In the genomic region with DNA sequence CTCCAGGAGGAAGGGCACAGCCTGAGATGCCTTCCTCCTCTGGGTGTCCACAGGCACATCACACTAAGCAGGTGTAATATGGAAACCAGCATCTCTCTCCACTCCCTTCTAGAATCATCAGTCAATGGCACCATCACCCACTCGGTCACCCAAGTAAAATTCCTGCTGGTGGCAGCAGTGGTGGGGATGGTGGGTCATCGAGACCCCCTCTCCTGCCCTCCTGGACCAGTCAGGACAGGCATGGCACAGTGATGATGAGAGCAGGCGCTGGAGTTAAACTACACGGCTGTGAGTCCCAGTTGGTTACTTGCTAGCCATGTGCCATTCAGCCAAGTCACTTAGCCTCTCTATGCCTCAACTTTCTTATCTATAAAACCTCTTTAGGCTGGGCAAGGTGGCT, we compare ENCODE assay signal across 25 cellular contexts.
"Had no signal": no experiment of that assay in that cellular context is flagged by ENCODE, and none has a peak within 500 bp of the region (broad histone marks: within the 10 kb centered on the region; RNA-seq: fewer than 3 reads in every experiment).

No MANE protein-coding gene starts in this region.

- DNase-seq: activated CD4-positive, alpha-beta memory T cell treated with anti-CD3 and anti-CD28 coated beads for 36 hours; activated CD4-positive, alpha-beta T cell treated with anti-CD3 and anti-CD28 coated beads for 36 hours; activated CD4-positive, alpha-beta T cell treated with anti-CD3 and anti-CD28 coated beads, Interleukin-2, amount 10 ng/mL, durations not matched to agents 24 days and 14 days; activated CD4-positive, CD25-positive, alpha-beta regulatory T cell; activated CD4-positive, CD25-positive, alpha-beta regulatory T cell treated with anti-CD3 and anti-CD28 coated beads, Interleukin-2, amount 50 U/mL, for 72 hours; activated CD8-positive, alpha-beta memory T cell treated with anti-CD3 and anti-CD28 coated beads, Interleukin-2, amount 50 U/mL, for 48 hours; activated gamma-delta T cell; activated naive CD4-positive, alpha-beta T cell; activated naive CD4-positive, alpha-beta T cell treated with anti-CD3 and anti-CD28 coated beads, Interleukin-2, amount 10 ng/mL, durations not matched to agents 7 days and 5 days; activated naive CD8-positive, alpha-beta T cell treated with anti-CD3 and anti-CD28 coated beads, Interleukin-2, amount 10 ng/mL, durations not matched to agents 7 days and 5 days; activated T-cell treated with anti-CD3 and anti-CD28 coated beads for 4 hours; activated T-cell treated with anti-CD3 and anti-CD28 coated beads, Interleukin-2, amount 50 U/mL, for 24 hours; activated T-cell treated with anti-CD3 and anti-CD28 coated beads, Interleukin-2, amount 50 U/mL, for 72 hours; brain microvascular endothelial cell; caudate nucleus; colonic mucosa; effector memory CD4-positive, alpha-beta T cell; erythroblast; foreskin keratinocyte; gastrocnemius medialis; glutamatergic neuron; T-helper 2 cell had no signal

- H3K4me3 Mint-ChIP-seq: activated CD4-positive, alpha-beta memory T cell treated with anti-CD3 and anti-CD28 coated beads for 36 hours; activated CD4-positive, alpha-beta T cell treated with anti-CD3 and anti-CD28 coated beads for 36 hours; activated CD4-positive, alpha-beta T cell treated with anti-CD3 and anti-CD28 coated beads, Interleukin-2, amount 10 ng/mL, durations not matched to agents 24 days and 14 days; activated naive CD4-positive, alpha-beta T cell treated with anti-CD3 and anti-CD28 coated beads, Interleukin-2, amount 10 ng/mL, durations not matched to agents 7 days and 5 days; activated naive CD8-positive, alpha-beta T cell treated with anti-CD3 and anti-CD28 coated beads, Interleukin-2, amount 10 ng/mL, durations not matched to agents 7 days and 5 days; activated T-cell treated with anti-CD3 and anti-CD28 coated beads, Interleukin-2, amount 50 U/mL, for 24 hours; activated T-cell treated with anti-CD3 and anti-CD28 coated beads, Interleukin-2, amount 50 U/mL, for 72 hours had no signal

- H3K27ac Mint-ChIP-seq: activated CD4-positive, alpha-beta memory T cell treated with anti-CD3 and anti-CD28 coated beads for 36 hours; activated CD4-positive, alpha-beta T cell treated with anti-CD3 and anti-CD28 coated beads for 36 hours; activated CD4-positive, alpha-beta T cell treated with anti-CD3 and anti-CD28 coated beads, Interleukin-2, amount 10 ng/mL, durations not matched to agents 24 days and 14 days; activated naive CD4-positive, alpha-beta T cell treated with anti-CD3 and anti-CD28 coated beads, Interleukin-2, amount 10 ng/mL, durations not matched to agents 7 days and 5 days; activated naive CD4-positive, alpha-beta T cell treated with anti-CD3 and anti-CD28 coated beads, Interleukin-2, amount 50 U/mL, for 72 hours; activated naive CD8-positive, alpha-beta T cell treated with anti-CD3 and anti-CD28 coated beads, Interleukin-2, amount 10 ng/mL, durations not matched to agents 7 days and 5 days; activated T-cell treated with anti-CD3 and anti-CD28 coated beads, Interleukin-2, amount 50 U/mL, for 24 hours; activated T-cell treated with anti-CD3 and anti-CD28 coated beads, Interleukin-2, amount 50 U/mL, for 72 hours had no signal

- H3K27me3 ChIP-seq: ascending aorta, brain microvascular endothelial cell, colonic mucosa, esophagus muscularis mucosa, foreskin keratinocyte, gastrocnemius medialis had no signal

- H3K36me3 Mint-ChIP-seq: activated CD4-positive, alpha-beta memory T cell treated with anti-CD3 and anti-CD28 coated beads for 36 hours; activated naive CD4-positive, alpha-beta T cell treated with anti-CD3 and anti-CD28 coated beads, Interleukin-2, amount 10 ng/mL, durations not matched to agents 7 days and 5 days; activated naive CD4-positive, alpha-beta T cell treated with anti-CD3 and anti-CD28 coated beads, Interleukin-2, amount 50 U/mL, for 72 hours; activated naive CD8-positive, alpha-beta T cell treated with anti-CD3 and anti-CD28 coated beads, Interleukin-2, amount 10 ng/mL, durations not matched to agents 7 days and 5 days had no signal

- H3K27me3 Mint-ChIP-seq: activated T-cell treated with anti-CD3 and anti-CD28 coated beads, Interleukin-2, amount 50 U/mL, for 24 hours had no signal

- H3K4me1 Mint-ChIP-seq: activated CD4-positive, alpha-beta T cell treated with anti-CD3 and anti-CD28 coated beads for 36 hours; activated CD4-positive, alpha-beta T cell treated with anti-CD3 and anti-CD28 coated beads, Interleukin-2, amount 10 ng/mL, durations not matched to agents 24 days and 14 days; activated naive CD4-positive, alpha-beta T cell treated with anti-CD3 and anti-CD28 coated beads, Interleukin-2, amount 10 ng/mL, durations not matched to agents 7 days and 5 days; activated naive CD8-positive, alpha-beta T cell treated with anti-CD3 and anti-CD28 coated beads, Interleukin-2, amount 10 ng/mL, durations not matched to agents 7 days and 5 days had no signal

- ATAC-seq: activated CD4-positive, alpha-beta T cell treated with anti-CD3 and anti-CD28 coated beads for 36 hours; activated naive CD4-positive, alpha-beta T cell treated with anti-CD3 and anti-CD28 coated beads, Interleukin-2, amount 50 U/mL, for 72 hours; activated T-cell treated with anti-CD3 and anti-CD28 coated beads, Interleukin-2, amount 50 U/mL, for 72 hours; foreskin keratinocyte; gastrocnemius medialis had no signal

- H3K9me3 Mint-ChIP-seq: activated CD4-positive, alpha-beta memory T cell treated with anti-CD3 and anti-CD28 coated beads for 36 hours; activated CD4-positive, alpha-beta T cell treated with anti-CD3 and anti-CD28 coated beads, Interleukin-2, amount 10 ng/mL, durations not matched to agents 24 days and 14 days; activated naive CD4-positive, alpha-beta T cell treated with anti-CD3 and anti-CD28 coated beads, Interleukin-2, amount 10 ng/mL, durations not matched to agents 7 days and 5 days; activated naive CD4-positive, alpha-beta T cell treated with anti-CD3 and anti-CD28 coated beads, Interleukin-2, amount 50 U/mL, for 72 hours; activated naive CD8-positive, alpha-beta T cell treated with anti-CD3 and anti-CD28 coated beads, Interleukin-2, amount 10 ng/mL, durations not matched to agents 7 days and 5 days; activated T-cell treated with anti-CD3 and anti-CD28 coated beads, Interleukin-2, amount 50 U/mL, for 24 hours; activated T-cell treated with anti-CD3 and anti-CD28 coated beads, Interleukin-2, amount 50 U/mL, for 72 hours had no signal

- H3K27ac ChIP-seq: ascending aorta, brain microvascular endothelial cell, colonic mucosa, esophagus muscularis mucosa, foreskin keratinocyte, gastrocnemius medialis had no signal

- H3K4me3 ChIP-seq: ascending aorta, colonic mucosa, esophagus muscularis mucosa, gastrocnemius medialis had no signal
